In genomic region chr2:84938194-84938879, GRCh38 we compare ENCODE assay signal across 9 cellular contexts. TPM values are rescaled to one million over a fixed set of nuclear protein-coding genes. Genes with fewer than 3 reads are reported as not detected.
DNase-seq lines count a peak whose midpoint lies in the region; ATAC-seq, FAIRE-seq and TF ChIP-seq lines count a peak whose summit lies in the region.
"Had no signal": no experiment of that assay in that cellular context is flagged by ENCODE, and none has a peak within 500 bp of the region (broad histone marks: within the 10 kb centered on the region; RNA-seq: fewer than 3 reads in every experiment).

No MANE protein-coding gene starts in this region.

- 79% methylated on average over 5 of the region's 5 CpGs for WGBS in HepG2 (ENCODE audit: low lambda C conversion rate)
- WGBS in right lobe of liver (ENCODE audit: insufficient coverage, low coverage, low lambda C conversion rate, missing lambda C conversion rate) = 71% methylated on average over 5 of the region's 5 CpGs
- WGBS in suprapubic skin = 68% methylated on average over 5 of the region's 5 CpGs

- H3K4me3 ChIP-seq in HepG2 (replicated peaks in 1 of 3; ENCODE audit: insufficient read depth in 1 of 3, low read depth in 2 of 3, low read length in 3 of 3) (no peak overlapping the region), right lobe of liver (no peak overlapping the region), foreskin fibroblast (ENCODE audit: low read depth in 1 of 2, low read length in 2 of 2) (no peak overlapping the region), suprapubic skin (no peak overlapping the region)

- no peaks in the 10 kb centered on the region for H4K20me1 ChIP-seq in HepG2 (ENCODE audit: insufficient read depth, low read length)

- H3K36me3 ChIP-seq in HepG2 (replicated peaks in 1 of 2; ENCODE audit: control insufficient read depth in 1 of 2, insufficient read depth in 2 of 2, low read length in 2 of 2) (no peaks in the 10 kb centered on the region), right lobe of liver (no peaks in the 10 kb centered on the region), suprapubic skin (no peaks in the 10 kb centered on the region)

- no peak for TF ChIP-seq CTCF in HepG2 (CRISPR knock-in tag; IDR thresholded peaks at IDR 0.05)
- TF ChIP-seq CTCF in right lobe of liver (IDR thresholded peaks at IDR 0.05) = no peak
- TF ChIP-seq CTCF in foreskin fibroblast (IDR thresholded peaks at IDR 0.05; ENCODE audit: low read depth, low read length) = no peak
- no peak for TF ChIP-seq CTCF in suprapubic skin (IDR thresholded peaks at IDR 0.05)

- in situ Hi-C loops in HepG2 (cut with HindIII; ENCODE audit: extremely low pct_ligation_motif_present, low pct_unique_long_range_greater_than_20kb) = no loop called here

- no peak overlapping the region for H2AFZ ChIP-seq in HepG2 (ENCODE audit: low read length)

- H3K9me3 ChIP-seq in HepG2 (ENCODE audit: low read length) (no peaks in the 10 kb centered on the region), right lobe of liver (no peaks in the 10 kb centered on the region), suprapubic skin (no peaks in the 10 kb centered on the region)

- H3K27ac ChIP-seq in HepG2 (ENCODE audit: extremely low read length, insufficient read depth, low read length) (no peak overlapping the region), right lobe of liver (no peak overlapping the region), suprapubic skin (no peak overlapping the region)
- H3K27ac ChIP-seq: C4-2B had no signal

- CTCF ChIA-PET in HepG2 (lab: Yijun Ruan, JAX; ENCODE audit: low intra/inter-chr PET ratio, low total read pairs) = no interaction called here

- no peak for FAIRE-seq in HepG2 (lab: Jason Lieb, UNC)

- no TSS peak for BruUV-seq in HepG2 (replicated peaks; lab: Mats Ljungman, UMichigan)

- DNase-seq in HepG2 (ENCODE audit: low spot score) = peak; percentile 35
- DNase-seq in right lobe of liver = no peak
- DNase-seq in activated T-cell treated with anti-CD3 and anti-CD28 coated beads, Interleukin-2, amount 50 U/mL, for 48 hours = peak; percentile 71 to 74
- peak; percentile 22 for DNase-seq in stimulated activated CD8-positive, alpha-beta memory T cell treated with anti-CD3 and anti-CD28 coated beads, Interleukin-12 subunit alpha, Interleukin-12 subunit beta, amount 100 ng/mL, for 24 hours (ENCODE audit: extremely low read depth)
- DNase-seq in NCI-H2171 (lab: John Stamatoyannopoulos, UW) = no peak
- DNase-seq in foreskin fibroblast = no peak
- DNase-seq in suprapubic skin (ENCODE audit: low spot score in 2 of 2) = no peak

- H3K79me2 ChIP-seq in HepG2 (ENCODE audit: insufficient read depth, low read length) = no peaks in the 10 kb centered on the region

- no peak for TF ChIP-seq POLR2A in HepG2 (IDR thresholded peaks at IDR 0.05; ENCODE audit: insufficient read depth in 1 of 2, low read depth in 2 of 2, low read length in 2 of 2)
- no peak for TF ChIP-seq POLR2A in right lobe of liver (IDR thresholded peaks at IDR 0.05)
- no peak for TF ChIP-seq POLR2A in suprapubic skin (IDR thresholded peaks at IDR 0.05)

- TF ChIP-seq RAD21 in HepG2 (CRISPR knock-in tag; IDR thresholded peaks at IDR 0.05) = no peak

- no peak; the same call in 2 of the 3 replicates for ATAC-seq in HepG2
- no peak for ATAC-seq in right lobe of liver
- ATAC-seq in HG03575 (IDR thresholded peaks at IDR 0.05; ENCODE audit: extremely low read depth, insufficient number of reproducible peaks, low FRiP score, unreplicated experiment) = peak; percentile 32

- H3K4me1 ChIP-seq in HepG2 (ENCODE audit: insufficient read depth, low read length) (peaks cover 18% of the 10 kb centered on the region), right lobe of liver (no peaks in the 10 kb centered on the region), suprapubic skin (no peaks in the 10 kb centered on the region)

- TF ChIP-seq EP300 in HepG2 (IDR thresholded peaks at IDR 0.05; ENCODE audit: low read depth in 2 of 2, low read length in 2 of 2) (no peak), HepG2 (CRISPR knock-in tag; IDR thresholded peaks at IDR 0.05; ENCODE audit: borderline replicate concordance) (no peak), suprapubic skin (IDR thresholded peaks at IDR 0.05) (no peak)

- intact Hi-C loops in HepG2 (cut with micrococcal nuclease; ENCODE audit: unreplicated experiment) = no loop called here
- intact Hi-C loops in right lobe of liver (cut with DNase I) = no loop called here

- H3K9ac ChIP-seq in HepG2 (ENCODE audit: insufficient read depth, low read depth, low read length) = no peak overlapping the region

- POLR2A ChIA-PET in HepG2 (lab: Yijun Ruan, JAX) = interaction anchor here (1.4 kb wide), 1 partner anchor 12 kb away, joined by 4 read pairs; no protein-coding TSS in a partner anchor

- H3K27me3 ChIP-seq in HepG2 (ENCODE audit: control insufficient read depth in 1 of 2, insufficient read depth in 2 of 2, low read length in 2 of 2) (no peaks in the 10 kb centered on the region), right lobe of liver (no peaks in the 10 kb centered on the region), suprapubic skin (no peaks in the 10 kb centered on the region)

- no peak overlapping the region for H3K4me2 ChIP-seq in HepG2 (ENCODE audit: low read depth, low read length)

RNA-seq across cellular contexts. Expression of gene KCMF1, which starts 32.6 kb away (rescaled TPM):
- 62.1 and 64.6 TPM in 2 replicates for total RNA-seq in HepG2 (2016; rRNA removed; fragmentation: Illumina TruSeq; extraction: Trizol)
- total RNA-seq in HepG2 (2016; cell fraction: cytosol; rRNA removed; fragmentation: Illumina TruSeq; extraction: Trizol; ENCODE audit: low read depth) = 70.3 and 83.0 TPM in 2 replicates
- 58.7 and 60.0 TPM in 2 replicates for total RNA-seq in HepG2 (2016; cell fraction: insoluble cytoplasmic fraction; rRNA removed; fragmentation: Illumina TruSeq; extraction: Trizol)
- 130 and 138 TPM in 2 replicates for total RNA-seq in HepG2 (2016; cell fraction: membrane; rRNA removed; fragmentation: Illumina TruSeq; extraction: Trizol)
- total RNA-seq in HepG2 (2016; cell fraction: nucleus; rRNA removed; fragmentation: Illumina TruSeq; extraction: Trizol) = 26.8 and 30.5 TPM in 2 replicates
- 84.0 and 116 TPM in 2 replicates for polyA plus RNA-seq in HepG2 (2011; rRNA removed)
- 56.6 and 82.6 TPM in 2 replicates for polyA plus RNA-seq in HepG2 (2011; cell fraction: cytosol; rRNA removed)
- polyA plus RNA-seq in HepG2 (2011; cell fraction: nucleus; rRNA removed) = 32.2 and 32.7 TPM in 2 replicates
- 88.5 and 102 TPM in 2 replicates for polyA plus RNA-seq in HepG2 (2012)
- polyA plus RNA-seq in HepG2 (2016; cell fraction: cytosol; fragmentation: Illumina TruSeq; extraction: Trizol; ENCODE audit: low read depth) = 102 and 116 TPM in 2 replicates
- 68.3 and 73.2 TPM in 2 replicates for polyA plus RNA-seq in HepG2 (2016; cell fraction: insoluble cytoplasmic fraction; fragmentation: Illumina TruSeq; extraction: Trizol; ENCODE audit: low read depth)
- polyA plus RNA-seq in HepG2 (2016; cell fraction: membrane; fragmentation: Illumina TruSeq; extraction: Trizol; ENCODE audit: low read depth) = 124 and 125 TPM in 2 replicates
- 42.2 and 45.3 TPM in 2 replicates for polyA plus RNA-seq in HepG2 (2016; cell fraction: nucleus; fragmentation: Illumina TruSeq; extraction: Trizol; ENCODE audit: insufficient read depth, low read depth)
- polyA minus RNA-seq in HepG2 (2011; rRNA and poly(A)+ RNA removed; ENCODE audit: low replicate concordance) = 60.2 and 78.6 TPM in 2 replicates
- polyA minus RNA-seq in HepG2 (2011; cell fraction: cytosol; rRNA and poly(A)+ RNA removed) = 66.3 and 77.2 TPM in 2 replicates
- 32.3 and 45.8 TPM in 2 replicates for polyA minus RNA-seq in HepG2 (2011; cell fraction: nucleus; rRNA and poly(A)+ RNA removed)
- total RNA-seq in right lobe of liver = 10 to 100 TPM; 28.6 to 45.3 (median 35.4) TPM
- 10 to 100 TPM; 23.5 to 42.6 (median 29.3) TPM for total RNA-seq in suprapubic skin

RNA-seq across cellular contexts. Expression of gene TMSB10, which starts 32.9 kb away (rescaled TPM):
- total RNA-seq in HepG2 (2016; rRNA removed; fragmentation: Illumina TruSeq; extraction: Trizol) (708 and 754 TPM in 2 replicates), right lobe of liver (100 to 1,000 TPM in 5 of 6 experiments, 10 to 100 TPM in 1; 77.3 to 814 (median 270) TPM), suprapubic skin (1,000 to 10,000 TPM in 2 of 4 donors, 100 to 1,000 TPM in 2; 859 to 1,108 (median 964) TPM)
- total RNA-seq in HepG2 (2016; cell fraction: cytosol; rRNA removed; fragmentation: Illumina TruSeq; extraction: Trizol; ENCODE audit: low read depth) = 577 and 682 TPM in 2 replicates
- total RNA-seq in HepG2 (2016; cell fraction: insoluble cytoplasmic fraction; rRNA removed; fragmentation: Illumina TruSeq; extraction: Trizol) = 702 and 711 TPM in 2 replicates
- 753 and 798 TPM in 2 replicates for total RNA-seq in HepG2 (2016; cell fraction: membrane; rRNA removed; fragmentation: Illumina TruSeq; extraction: Trizol)
- total RNA-seq in HepG2 (2016; cell fraction: nucleus; rRNA removed; fragmentation: Illumina TruSeq; extraction: Trizol) = 206 and 246 TPM in 2 replicates
- polyA plus RNA-seq in HepG2 (2011; rRNA removed) = 528 and 665 TPM in 2 replicates
- polyA plus RNA-seq in HepG2 (2011; cell fraction: cytosol; rRNA removed) = 1,060 and 1,065 TPM in 2 replicates
- polyA plus RNA-seq in HepG2 (2011; cell fraction: nucleus; rRNA removed) = 311 and 445 TPM in 2 replicates
- 917 and 1,099 TPM in 2 replicates for polyA plus RNA-seq in HepG2 (2012)
- 700 and 865 TPM in 2 replicates for polyA plus RNA-seq in HepG2 (2016; cell fraction: cytosol; fragmentation: Illumina TruSeq; extraction: Trizol; ENCODE audit: low read depth)
- 669 and 773 TPM in 2 replicates for polyA plus RNA-seq in HepG2 (2016; cell fraction: insoluble cytoplasmic fraction; fragmentation: Illumina TruSeq; extraction: Trizol; ENCODE audit: low read depth)
- polyA plus RNA-seq in HepG2 (2016; cell fraction: membrane; fragmentation: Illumina TruSeq; extraction: Trizol; ENCODE audit: low read depth) = 819 and 872 TPM in 2 replicates
- 429 and 431 TPM in 2 replicates for polyA plus RNA-seq in HepG2 (2016; cell fraction: nucleus; fragmentation: Illumina TruSeq; extraction: Trizol; ENCODE audit: insufficient read depth, low read depth)
- 67.4 and 236 TPM in 2 replicates for polyA minus RNA-seq in HepG2 (2011; rRNA and poly(A)+ RNA removed; ENCODE audit: low replicate concordance)
- 123 and 157 TPM in 2 replicates for polyA minus RNA-seq in HepG2 (2011; cell fraction: cytosol; rRNA and poly(A)+ RNA removed)
- polyA minus RNA-seq in HepG2 (2011; cell fraction: nucleus; rRNA and poly(A)+ RNA removed) = 35.6 and 38.8 TPM in 2 replicates

RNA-seq across cellular contexts. Expression of gene TRABD2A, which starts 57.5 kb away (rescaled TPM):
- total RNA-seq in HepG2 (2016; rRNA removed; fragmentation: Illumina TruSeq; extraction: Trizol) = 0.36 TPM in 1 of 2 replicates, not detected in the other
- total RNA-seq in HepG2 (2016; cell fraction: cytosol; rRNA removed; fragmentation: Illumina TruSeq; extraction: Trizol; ENCODE audit: low read depth) = not detected in 2 replicates
- 0.09 TPM in 1 of 2 replicates, not detected in the other for total RNA-seq in HepG2 (2016; cell fraction: insoluble cytoplasmic fraction; rRNA removed; fragmentation: Illumina TruSeq; extraction: Trizol)
- 0.38 TPM in 1 of 2 replicates, not detected in the other for total RNA-seq in HepG2 (2016; cell fraction: membrane; rRNA removed; fragmentation: Illumina TruSeq; extraction: Trizol)
- 0.34 TPM in 1 of 2 replicates, not detected in the other for total RNA-seq in HepG2 (2016; cell fraction: nucleus; rRNA removed; fragmentation: Illumina TruSeq; extraction: Trizol)
- 0.15 and 0.21 TPM in 2 replicates for polyA plus RNA-seq in HepG2 (2011; rRNA removed)
- 0.21 TPM in 1 of 2 replicates, not detected in the other for polyA plus RNA-seq in HepG2 (2011; cell fraction: cytosol; rRNA removed)
- 0.12 TPM in 1 of 2 replicates, not detected in the other for polyA plus RNA-seq in HepG2 (2011; cell fraction: nucleus; rRNA removed)
- 0.13 and 0.25 TPM in 2 replicates for polyA plus RNA-seq in HepG2 (2012)
- polyA plus RNA-seq in HepG2 (2016; cell fraction: cytosol; fragmentation: Illumina TruSeq; extraction: Trizol; ENCODE audit: low read depth) = 0.28 TPM in 1 of 2 replicates, not detected in the other
- not detected in 2 replicates for polyA plus RNA-seq in HepG2 (2016; cell fraction: insoluble cytoplasmic fraction; fragmentation: Illumina TruSeq; extraction: Trizol; ENCODE audit: low read depth)
- 0.06 TPM in 1 of 2 replicates, not detected in the other for polyA plus RNA-seq in HepG2 (2016; cell fraction: membrane; fragmentation: Illumina TruSeq; extraction: Trizol; ENCODE audit: low read depth)
- not detected in 2 replicates for polyA plus RNA-seq in HepG2 (2016; cell fraction: nucleus; fragmentation: Illumina TruSeq; extraction: Trizol; ENCODE audit: insufficient read depth, low read depth)
- 0.16 and 246 TPM in 2 replicates for polyA minus RNA-seq in HepG2 (2011; rRNA and poly(A)+ RNA removed; ENCODE audit: low replicate concordance)
- not detected in 2 replicates for polyA minus RNA-seq in HepG2 (2011; cell fraction: cytosol; rRNA and poly(A)+ RNA removed)
- polyA minus RNA-seq in HepG2 (2011; cell fraction: nucleus; rRNA and poly(A)+ RNA removed) = 0.50 TPM in 1 of 2 replicates, not detected in the other
- total RNA-seq in right lobe of liver = 1 to 10 TPM in 1 of 6 experiments, under 1 TPM in 4, not detected in 1; 0.20 to 2.4 (median 0.43) TPM
- total RNA-seq in suprapubic skin = 1 to 10 TPM in 2 of 4 donors, under 1 TPM in 1, not detected in 1; 0.68 to 2.4 (median 1.7) TPM

Comparison
In these comparisons a context has a peak if more than half of its experiments do, and no peak if none do; other contexts are left out.
1. DNase-seq: peak in HepG2 (single experiment), activated T-cell treated with anti-CD3 and anti-CD28 coated beads, Interleukin-2, amount 50 U/mL, for 48 hours (2 of 2) and stimulated activated CD8-positive, alpha-beta memory T cell treated with anti-CD3 and anti-CD28 coated beads, Interleukin-12 subunit alpha, Interleukin-12 subunit beta, amount 100 ng/mL, for 24 hours (single experiment); none in right lobe of liver (0 of 3), NCI-H2171 (single experiment), foreskin fibroblast (0 of 2) and suprapubic skin (0 of 2).